ENCODE assay signal across 11 cellular contexts in genomic region chr1:229035054-229035747, GRCh38.
DNase-seq lines count a peak whose midpoint lies in the region; ATAC-seq, FAIRE-seq and TF ChIP-seq lines count a peak whose summit lies in the region.
"Had no signal": no experiment of that assay in that cellular context is flagged by ENCODE, and none has a peak within 500 bp of the region (broad histone marks: within the 10 kb centered on the region; RNA-seq: fewer than 3 reads in every experiment).

No MANE protein-coding gene starts in this region.

- no peaks in the 10 kb centered on the region; the same call in 1 of the 2 replicates for H3K9me3 ChIP-seq in MG63
- H3K9me3 ChIP-seq: esophagus muscularis mucosa had no signal

- DNase-seq in GM12892 (ENCODE audit: insufficient read length) (no peak), T1000 (lab: John Stamatoyannopoulos, UW) (no peak), coronary artery (ENCODE audit: low spot score) (no peak), MG63 (no peak), NCI-H510A treated with DMSO at 0.1 percent for 48 hours (lab: John Stamatoyannopoulos, UW) (no peak)
- no peak for DNase-seq in activated CD8-positive, alpha-beta T cell treated with anti-CD3 and anti-CD28 coated beads, Interleukin-2, amount 10 ng/mL, durations not matched to agents 7 days and 5 days

- no peak for TF ChIP-seq CTCF in coronary artery (IDR thresholded peaks at IDR 0.05)

- CTCF ChIA-PET in activated CD8-positive, alpha-beta T cell treated with anti-CD3 and anti-CD28 coated beads, Interleukin-2, amount 10 ng/mL, durations not matched to agents 7 days and 5 days (lab: Charles Lee): no interaction called here

- POLR2A ChIA-PET in activated CD8-positive, alpha-beta T cell treated with anti-CD3 and anti-CD28 coated beads, Interleukin-2, amount 10 ng/mL, durations not matched to agents 7 days and 5 days (lab: Charles Lee): no interaction called here

- TF ChIP-seq POLR2A in GM12892 (IDR thresholded peaks at IDR 0.05; ENCODE audit: low read depth, low read length): no peak

- peaks cover 6% of the 10 kb centered on the region for H3K9me3 Mint-ChIP-seq in activated CD8-positive, alpha-beta T cell treated with anti-CD3 and anti-CD28 coated beads, Interleukin-2, amount 10 ng/mL, durations not matched to agents 7 days and 5 days (ENCODE audit: insufficient read depth)
- H3K9me3 Mint-ChIP-seq: activated naive CD4-positive, alpha-beta T cell treated with anti-CD3 and anti-CD28 coated beads, Interleukin-2, amount 50 U/mL, for 24 hours had no signal

- FAIRE-seq in GM12892 (lab: Jason Lieb, UNC): peak; percentile 93

- peaks cover 44% of the 10 kb centered on the region for H3K4me1 Mint-ChIP-seq in activated CD8-positive, alpha-beta T cell treated with anti-CD3 and anti-CD28 coated beads, Interleukin-2, amount 10 ng/mL, durations not matched to agents 7 days and 5 days (ENCODE audit: low read depth)

- no peaks in the 10 kb centered on the region for H3K36me3 ChIP-seq in MG63
- H3K36me3 ChIP-seq: esophagus muscularis mucosa had no signal

- ATAC-seq in GM19455 (IDR thresholded peaks at IDR 0.05; ENCODE audit: unreplicated experiment): peak; percentile 68
- peak; percentile 95 for ATAC-seq in HG03095 (IDR thresholded peaks at IDR 0.05; ENCODE audit: unreplicated experiment)
- ATAC-seq in activated CD8-positive, alpha-beta T cell treated with anti-CD3 and anti-CD28 coated beads, Interleukin-2, amount 10 ng/mL, durations not matched to agents 7 days and 5 days: peak; percentile 27
- ATAC-seq: Right ventricle myocardium inferior had no signal

- no peak overlapping the region for H3K27ac ChIP-seq in coronary artery
- H3K27ac ChIP-seq: esophagus muscularis mucosa had no signal

- peaks cover 13% of the 10 kb centered on the region for H3K27me3 ChIP-seq in MG63
- H3K27me3 ChIP-seq: esophagus muscularis mucosa had no signal

- peak overlapping the region; percentile 78 for H3K27ac Mint-ChIP-seq in activated CD8-positive, alpha-beta T cell treated with anti-CD3 and anti-CD28 coated beads, Interleukin-2, amount 10 ng/mL, durations not matched to agents 7 days and 5 days
- H3K27ac Mint-ChIP-seq: activated naive CD4-positive, alpha-beta T cell treated with anti-CD3 and anti-CD28 coated beads, Interleukin-2, amount 50 U/mL, for 24 hours had no signal

- H3K4me3 ChIP-seq in coronary artery (no peak overlapping the region), MG63 (no peak overlapping the region)
- H3K4me3 ChIP-seq: esophagus muscularis mucosa had no signal

- H3K27me3 Mint-ChIP-seq in activated CD8-positive, alpha-beta T cell treated with anti-CD3 and anti-CD28 coated beads, Interleukin-2, amount 10 ng/mL, durations not matched to agents 7 days and 5 days (ENCODE audit: low read depth): peaks cover 31% of the 10 kb centered on the region
- H3K27me3 Mint-ChIP-seq: activated naive CD4-positive, alpha-beta T cell treated with anti-CD3 and anti-CD28 coated beads, Interleukin-2, amount 50 U/mL, for 24 hours had no signal

- H3K4me3 Mint-ChIP-seq in activated CD8-positive, alpha-beta T cell treated with anti-CD3 and anti-CD28 coated beads, Interleukin-2, amount 10 ng/mL, durations not matched to agents 7 days and 5 days: no peak overlapping the region
- H3K4me3 Mint-ChIP-seq: activated naive CD4-positive, alpha-beta T cell treated with anti-CD3 and anti-CD28 coated beads, Interleukin-2, amount 50 U/mL, for 24 hours had no signal

- H3K36me3 Mint-ChIP-seq in activated CD8-positive, alpha-beta T cell treated with anti-CD3 and anti-CD28 coated beads, Interleukin-2, amount 10 ng/mL, durations not matched to agents 7 days and 5 days (ENCODE audit: low read depth): peaks cover 7% of the 10 kb centered on the region
- H3K36me3 Mint-ChIP-seq: activated naive CD4-positive, alpha-beta T cell treated with anti-CD3 and anti-CD28 coated beads, Interleukin-2, amount 50 U/mL, for 24 hours had no signal

Comparison
In these comparisons a context has a peak if more than half of its experiments do, and no peak if none do; other contexts are left out.
1. ATAC-seq: peak in every context shown above with its lines; median percentile 95 in HG03095; 68 in GM19455; 27 in activated CD8-positive, alpha-beta T cell treated with anti-CD3 and anti-CD28 coated beads, Interleukin-2, amount 10 ng/mL, durations not matched to agents 7 days and 5 days.